13 cellular contexts compared by ENCODE assay signal in genomic region chr15:44319385-44319784, GRCh38. TPM values are rescaled to one million over a fixed set of nuclear protein-coding genes. Genes with fewer than 3 reads are reported as not detected.
DNase-seq lines count a peak whose midpoint lies in the region; ATAC-seq, FAIRE-seq and TF ChIP-seq lines count a peak whose summit lies in the region.
"Had no signal": no experiment of that assay in that cellular context is flagged by ENCODE, and none has a peak within 500 bp of the region (broad histone marks: within the 10 kb centered on the region; RNA-seq: fewer than 3 reads in every experiment).

No MANE protein-coding gene starts in this region.

- H3K36me3 Mint-ChIP-seq in WTC11, result no peaks in the 10 kb centered on the region

- H3K27me3 ChIP-seq in uterus (no peaks in the 10 kb centered on the region), thyroid gland (no peaks in the 10 kb centered on the region), breast epithelium (no peaks in the 10 kb centered on the region)
- H3K27me3 ChIP-seq: tibial artery had no signal

- DNase-seq in GM12891 (ENCODE audit: insufficient read length, low spot score), result no peak
- DNase-seq in WTC11 (ENCODE audit: low spot score), result peak; percentile 14
- no peak for DNase-seq in uterus
- DNase-seq in DMS153 (lab: John Stamatoyannopoulos, UW), result no peak
- DNase-seq in thyroid gland, result no peak
- no peak for DNase-seq in breast epithelium (ENCODE audit: low spot score in 2 of 2)
- DNase-seq: NCI-H1930; stimulated activated CD4-positive, alpha-beta T cell treated with anti-CD3 and anti-CD28 coated beads, Interleukin-2, amount 100 ng/mL, for 24 hours; tibial artery had no signal

- no peak overlapping the region for H3K4me3 Mint-ChIP-seq in WTC11
- H3K4me3 Mint-ChIP-seq: dendritic cell treated with granulocyte-macrophage colony-stimulating factor and Interleukin-4, amounts not matched to agents 40 ng/mL and 50 ng/mL, for 4 days; nephron had no signal

- H3K27ac ChIP-seq in uterus (no peak overlapping the region), thyroid gland (no peak overlapping the region), breast epithelium (no peak overlapping the region)
- H3K27ac ChIP-seq: tibial artery had no signal

- TF ChIP-seq CTCF in WTC11 (IDR thresholded peaks at IDR 0.05), result no peak
- TF ChIP-seq CTCF in uterus (IDR thresholded peaks at IDR 0.05), result no peak
- TF ChIP-seq CTCF in thyroid gland (IDR thresholded peaks at IDR 0.05), result no peak
- no peak for TF ChIP-seq CTCF in breast epithelium (IDR thresholded peaks at IDR 0.05)

- H3K4me1 ChIP-seq in uterus, result no peaks in the 10 kb centered on the region
- no peaks in the 10 kb centered on the region for H3K4me1 ChIP-seq in thyroid gland
- no peaks in the 10 kb centered on the region for H3K4me1 ChIP-seq in breast epithelium

- H3K36me3 ChIP-seq in uterus (no peaks in the 10 kb centered on the region), thyroid gland (no peaks in the 10 kb centered on the region), breast epithelium (no peaks in the 10 kb centered on the region)
- H3K36me3 ChIP-seq: tibial artery had no signal

- no peak for TF ChIP-seq POLR2A in GM12891 (IDR thresholded peaks at IDR 0.05; ENCODE audit: low read depth, low read length)
- TF ChIP-seq POLR2A in uterus (IDR thresholded peaks at IDR 0.05), result no peak
- no peak for TF ChIP-seq POLR2A in thyroid gland (IDR thresholded peaks at IDR 0.05)
- TF ChIP-seq POLR2A in breast epithelium (IDR thresholded peaks at IDR 0.05), result no peak

- no peaks in the 10 kb centered on the region for H3K27me3 Mint-ChIP-seq in WTC11 (ENCODE audit: low read depth)
- H3K27me3 Mint-ChIP-seq: dendritic cell treated with granulocyte-macrophage colony-stimulating factor and Interleukin-4, amounts not matched to agents 40 ng/mL and 50 ng/mL, for 4 days had no signal

- no peaks in the 10 kb centered on the region for H3K9me3 ChIP-seq in uterus
- H3K9me3 ChIP-seq in thyroid gland, result no peaks in the 10 kb centered on the region
- no peaks in the 10 kb centered on the region for H3K9me3 ChIP-seq in breast epithelium
- H3K9me3 ChIP-seq: tibial artery had no signal

- ATAC-seq in GM19467 (IDR thresholded peaks at IDR 0.05; ENCODE audit: unreplicated experiment) (peak; percentile 57), HG03097 (IDR thresholded peaks at IDR 0.05; ENCODE audit: low FRiP score, unreplicated experiment) (peak; percentile 60), WTC11 (peak; percentile 57)

- intact Hi-C loops in uterus (cut with DNase I; ENCODE audit: low total_unique reads) (no loop called here), thyroid gland (cut with DNase I) (no loop called here), breast epithelium (cut with DNase I; ENCODE audit: low total_unique reads) (no loop called here)

- H3K27ac Mint-ChIP-seq in WTC11, result no peak overlapping the region
- H3K27ac Mint-ChIP-seq: dendritic cell treated with granulocyte-macrophage colony-stimulating factor and Interleukin-4, amounts not matched to agents 40 ng/mL and 50 ng/mL, for 4 days; nephron had no signal

- CTCF ChIA-PET in WTC11 (lab: Charles Lee), result interaction anchor here (1.0 to 3.1 kb wide), 4 partner anchors 17 to 447 kb away, joined by 3 to 11 read pairs (median 6); no protein-coding TSS in a partner anchor

- no peak overlapping the region for H3K4me3 ChIP-seq in uterus
- no peak overlapping the region for H3K4me3 ChIP-seq in thyroid gland (replicated peaks in 1 of 3)
- H3K4me3 ChIP-seq in breast epithelium, result no peak overlapping the region
- H3K4me3 ChIP-seq: tibial artery had no signal

- POLR2A ChIA-PET in WTC11 (lab: Charles Lee), result no interaction called here

- peaks cover 11% of the 10 kb centered on the region for H3K4me1 Mint-ChIP-seq in WTC11
- H3K4me1 Mint-ChIP-seq: nephron had no signal

- FAIRE-seq in GM12891 (lab: Jason Lieb, UNC), result peak; percentile 95

- 94 to 96% methylated on average over 4 of the region's 4 CpGs for WGBS in thyroid gland, 2 donors

- H3K9me3 Mint-ChIP-seq in WTC11, result no peaks in the 10 kb centered on the region
- H3K9me3 Mint-ChIP-seq: dendritic cell treated with granulocyte-macrophage colony-stimulating factor and Interleukin-4, amounts not matched to agents 40 ng/mL and 50 ng/mL, for 4 days; nephron had no signal

TF ChIP-seq in GM12891, 5 proteins besides CTCF, POLR2A, EP300 and RAD21:
- peak; percentile 66 for TF ChIP-seq PAX5 (IDR thresholded peaks at IDR 0.05; ENCODE audit: insufficient read depth, low read length, severe bottlenecking)
- TF ChIP-seq TAF1 (IDR thresholded peaks at IDR 0.05; ENCODE audit: low read depth, low read length), result no peak
- TF ChIP-seq POU2F2 (IDR thresholded peaks at IDR 0.05; ENCODE audit: low read depth, low read length), result no peak

TF ChIP-seq in WTC11, 78 proteins besides CTCF, POLR2A, EP300 and RAD21:
- TF ChIP-seq ZNF317 (CRISPR knock-in tag; IDR thresholded peaks at IDR 0.05; ENCODE audit: borderline replicate concordance, low read depth) (no peak), ESRRA (CRISPR knock-in tag; IDR thresholded peaks at IDR 0.05; ENCODE audit: borderline replicate concordance) (no peak), SP1 (CRISPR knock-in tag; conservative IDR thresholded peaks at IDR 0.05) (no peak)

RNA-seq across cellular contexts. Expression of gene GOLM2, which starts 30.9 kb away (rescaled TPM):
- polyA plus RNA-seq in GM12891 (2012; ENCODE audit: low read depth, missing spikeins), result 10.4 TPM
- 33.9 to 44.5 TPM (median 37.7 TPM) in 3 replicates for total RNA-seq in WTC11 (2021)
- 100 to 1,000 TPM in 3 of 4 donors, 10 to 100 TPM in 1; 76.5 to 226 (median 159) TPM for total RNA-seq in uterus
- 100 to 1,000 TPM; 156 to 185 (median 165) TPM for total RNA-seq in thyroid gland
- 100 to 1,000 TPM in 1 of 3 donors, 10 to 100 TPM in 2; 81.8 to 129 (median 96.0) TPM for total RNA-seq in breast epithelium
